Comparison of ENCODE assay signal across 33 cellular contexts in genomic region chr5:104326966-104327365, GRCh38.
"Had no signal": no experiment of that assay in that cellular context is flagged by ENCODE, and none has a peak within 500 bp of the region (broad histone marks: within the 10 kb centered on the region; RNA-seq: fewer than 3 reads in every experiment).

No MANE protein-coding gene starts in this region.

- H3K9me3 ChIP-seq: colonic mucosa, esophagus muscularis mucosa, gastroesophageal sphincter had no signal

- FAIRE-seq: astrocyte, bronchial epithelial cell had no signal

- ATAC-seq: activated CD4-positive, alpha-beta T cell treated with anti-CD3 and anti-CD28 coated beads for 36 hours; activated CD8-positive, alpha-beta memory T cell treated with anti-CD3 and anti-CD28 coated beads, Interleukin-2, amount 10 ng/mL, durations not matched to agents 7 days and 5 days; activated CD8-positive, alpha-beta T cell treated with anti-CD3 and anti-CD28 coated beads, Interleukin-2, amount 10 ng/mL, durations not matched to agents 7 days and 5 days; activated naive CD4-positive, alpha-beta T cell treated with anti-CD3 and anti-CD28 coated beads, Interleukin-2, amount 50 U/mL, for 72 hours; gastroesophageal sphincter; heart right ventricle had no signal

- H3K4me3 Mint-ChIP-seq: activated CD4-positive, alpha-beta memory T cell treated with anti-CD3 and anti-CD28 coated beads for 36 hours; activated CD4-positive, alpha-beta T cell treated with anti-CD3 and anti-CD28 coated beads for 36 hours; activated CD4-positive, alpha-beta T cell treated with anti-CD3 and anti-CD28 coated beads, Interleukin-2, amount 10 ng/mL, durations not matched to agents 24 days and 14 days; activated CD8-positive, alpha-beta memory T cell treated with anti-CD3 and anti-CD28 coated beads, Interleukin-2, amount 10 ng/mL, durations not matched to agents 7 days and 5 days; activated CD8-positive, alpha-beta T cell treated with anti-CD3 and anti-CD28 coated beads, Interleukin-2, amount 10 ng/mL, durations not matched to agents 7 days and 5 days; activated naive CD4-positive, alpha-beta T cell treated with anti-CD3 and anti-CD28 coated beads for 36 hours; activated naive CD8-positive, alpha-beta T cell treated with anti-CD3 and anti-CD28 coated beads, Interleukin-2, amount 10 ng/mL, durations not matched to agents 7 days and 5 days; activated T-helper 1 cell treated with anti-CD3 and anti-CD28 coated beads, Interleukin-12 subunit alpha, Interleukin-12 subunit beta, Interleukin-2, Interleukin-4 antibody, amounts not matched to agents 30 ng/mL and 10 ng/mL and 1 ng/mL, durations not matched to agents 14 hours and 24 hours and 36 hours; central memory CD8-positive, alpha-beta T cell; dendritic cell treated with granulocyte-macrophage colony-stimulating factor and Interleukin-4, amounts not matched to agents 40 ng/mL and 50 ng/mL, for 4 days; endodermal cell had no signal

- H3K4me3 ChIP-seq: colonic mucosa, dorsolateral prefrontal cortex, esophagus muscularis mucosa, gastroesophageal sphincter, heart right ventricle had no signal

- H3K27ac Mint-ChIP-seq: activated CD4-positive, alpha-beta memory T cell treated with anti-CD3 and anti-CD28 coated beads for 36 hours; activated CD4-positive, alpha-beta T cell treated with anti-CD3 and anti-CD28 coated beads for 36 hours; activated CD4-positive, alpha-beta T cell treated with anti-CD3 and anti-CD28 coated beads, Interleukin-2, amount 10 ng/mL, durations not matched to agents 24 days and 14 days; activated CD8-positive, alpha-beta memory T cell treated with anti-CD3 and anti-CD28 coated beads, Interleukin-2, amount 10 ng/mL, durations not matched to agents 7 days and 5 days; activated CD8-positive, alpha-beta T cell treated with anti-CD3 and anti-CD28 coated beads, Interleukin-2, amount 10 ng/mL, durations not matched to agents 7 days and 5 days; activated naive CD4-positive, alpha-beta T cell treated with anti-CD3 and anti-CD28 coated beads for 36 hours; activated naive CD4-positive, alpha-beta T cell treated with anti-CD3 and anti-CD28 coated beads, Interleukin-2, amount 50 U/mL, for 72 hours; activated naive CD8-positive, alpha-beta T cell treated with anti-CD3 and anti-CD28 coated beads, Interleukin-2, amount 10 ng/mL, durations not matched to agents 7 days and 5 days; activated T-helper 1 cell treated with anti-CD3 and anti-CD28 coated beads, Interleukin-12 subunit alpha, Interleukin-12 subunit beta, Interleukin-2, Interleukin-4 antibody, amounts not matched to agents 30 ng/mL and 10 ng/mL and 1 ng/mL, durations not matched to agents 14 hours and 24 hours and 36 hours; activated T-helper 2 cell treated with anti-CD3 and anti-CD28 coated beads, Interferon-gamma antibody, Interleukin-2, Interleukin-4, amounts not matched to agents 10 μg/mL and 5 μg/mL and 100 μg/mL, durations not matched to agents 14 hours and 24 hours and 36 hours; dendritic cell treated with granulocyte-macrophage colony-stimulating factor and Interleukin-4, amounts not matched to agents 40 ng/mL and 50 ng/mL, for 4 days; endodermal cell had no signal

- H3K27me3 ChIP-seq: brain microvascular endothelial cell, colonic mucosa, dorsolateral prefrontal cortex, esophagus muscularis mucosa, gastroesophageal sphincter, heart right ventricle had no signal

- H3K36me3 ChIP-seq: brain microvascular endothelial cell, colonic mucosa, esophagus muscularis mucosa, gastroesophageal sphincter, heart right ventricle had no signal

- H3K4me1 ChIP-seq: colonic mucosa, esophagus muscularis mucosa, gastroesophageal sphincter, heart right ventricle had no signal

- H3K27ac ChIP-seq: brain microvascular endothelial cell, colonic mucosa, dorsolateral prefrontal cortex, esophagus muscularis mucosa, gastroesophageal sphincter, heart right ventricle had no signal

- H3K4me1 Mint-ChIP-seq: activated CD4-positive, alpha-beta T cell treated with anti-CD3 and anti-CD28 coated beads for 36 hours; activated CD4-positive, alpha-beta T cell treated with anti-CD3 and anti-CD28 coated beads, Interleukin-2, amount 10 ng/mL, durations not matched to agents 24 days and 14 days; activated CD8-positive, alpha-beta memory T cell treated with anti-CD3 and anti-CD28 coated beads, Interleukin-2, amount 10 ng/mL, durations not matched to agents 7 days and 5 days; activated naive CD8-positive, alpha-beta T cell treated with anti-CD3 and anti-CD28 coated beads, Interleukin-2, amount 10 ng/mL, durations not matched to agents 7 days and 5 days; central memory CD8-positive, alpha-beta T cell; endodermal cell had no signal

- H3K36me3 Mint-ChIP-seq: activated CD4-positive, alpha-beta memory T cell treated with anti-CD3 and anti-CD28 coated beads for 36 hours; activated CD8-positive, alpha-beta memory T cell treated with anti-CD3 and anti-CD28 coated beads, Interleukin-2, amount 10 ng/mL, durations not matched to agents 7 days and 5 days; activated naive CD4-positive, alpha-beta T cell treated with anti-CD3 and anti-CD28 coated beads, Interleukin-2, amount 50 U/mL, for 72 hours; activated naive CD8-positive, alpha-beta T cell treated with anti-CD3 and anti-CD28 coated beads, Interleukin-2, amount 10 ng/mL, durations not matched to agents 7 days and 5 days had no signal

- H3K9me3 Mint-ChIP-seq: activated CD4-positive, alpha-beta T cell treated with anti-CD3 and anti-CD28 coated beads, Interleukin-2, amount 10 ng/mL, durations not matched to agents 24 days and 14 days; activated T-helper 1 cell treated with anti-CD3 and anti-CD28 coated beads, Interleukin-12 subunit alpha, Interleukin-12 subunit beta, Interleukin-2, Interleukin-4 antibody, amounts not matched to agents 30 ng/mL and 10 ng/mL and 1 ng/mL, durations not matched to agents 14 hours and 24 hours and 36 hours; endodermal cell had no signal

- H3K27me3 Mint-ChIP-seq: activated CD4-positive, alpha-beta memory T cell treated with anti-CD3 and anti-CD28 coated beads for 36 hours; activated CD4-positive, alpha-beta T cell treated with anti-CD3 and anti-CD28 coated beads for 36 hours; activated CD4-positive, alpha-beta T cell treated with anti-CD3 and anti-CD28 coated beads, Interleukin-2, amount 10 ng/mL, durations not matched to agents 24 days and 14 days; activated CD8-positive, alpha-beta memory T cell treated with anti-CD3 and anti-CD28 coated beads, Interleukin-2, amount 10 ng/mL, durations not matched to agents 7 days and 5 days; activated naive CD8-positive, alpha-beta T cell treated with anti-CD3 and anti-CD28 coated beads, Interleukin-2, amount 10 ng/mL, durations not matched to agents 7 days and 5 days; central memory CD8-positive, alpha-beta T cell; dendritic cell treated with granulocyte-macrophage colony-stimulating factor and Interleukin-4, amounts not matched to agents 40 ng/mL and 50 ng/mL, for 4 days had no signal

- DNase-seq: activated CD4-positive, alpha-beta memory T cell treated with anti-CD3 and anti-CD28 coated beads for 36 hours; activated CD4-positive, alpha-beta T cell treated with anti-CD3 and anti-CD28 coated beads for 36 hours; activated CD4-positive, alpha-beta T cell treated with anti-CD3 and anti-CD28 coated beads, Interleukin-2, amount 10 ng/mL, durations not matched to agents 24 days and 14 days; activated CD4-positive, CD25-positive, alpha-beta regulatory T cell; activated CD4-positive, CD25-positive, alpha-beta regulatory T cell treated with anti-CD3 and anti-CD28 coated beads, Interleukin-2, amount 50 U/mL, for 72 hours; activated CD8-positive, alpha-beta memory T cell treated with anti-CD3 and anti-CD28 coated beads, Interleukin-2, amount 10 ng/mL, durations not matched to agents 7 days and 5 days; activated CD8-positive, alpha-beta memory T cell treated with anti-CD3 and anti-CD28 coated beads, Interleukin-2, amount 50 U/mL, for 4 hours; activated CD8-positive, alpha-beta T cell treated with anti-CD3 and anti-CD28 coated beads, Interleukin-2, amount 10 ng/mL, durations not matched to agents 7 days and 5 days; activated effector memory CD4-positive, alpha-beta T cell treated with anti-CD3 and anti-CD28 coated beads, Interleukin-2, amount 50 U/mL, for 16 hours; activated naive CD4-positive, alpha-beta T cell treated with anti-CD3 and anti-CD28 coated beads for 36 hours; activated naive CD8-positive, alpha-beta T cell treated with anti-CD3 and anti-CD28 coated beads, Interleukin-2, amount 10 ng/mL, durations not matched to agents 7 days and 5 days; activated T-cell treated with anti-CD3 and anti-CD28 coated beads, Interleukin-2, amount 50 U/mL, for 1 hour; activated T-cell treated with anti-CD3 and anti-CD28 coated beads, Interleukin-2, amount 50 U/mL, for 48 hours; amniotic stem cell; anterior cingulate cortex; brain microvascular endothelial cell; colonic mucosa; dorsolateral prefrontal cortex; effector memory CD4-positive, alpha-beta T cell; endodermal cell; erythroblast; foreskin melanocyte; heart right ventricle; T-helper 2 cell had no signal
